ENCODE assay signal across 21 cellular contexts in the genomic region with DNA sequence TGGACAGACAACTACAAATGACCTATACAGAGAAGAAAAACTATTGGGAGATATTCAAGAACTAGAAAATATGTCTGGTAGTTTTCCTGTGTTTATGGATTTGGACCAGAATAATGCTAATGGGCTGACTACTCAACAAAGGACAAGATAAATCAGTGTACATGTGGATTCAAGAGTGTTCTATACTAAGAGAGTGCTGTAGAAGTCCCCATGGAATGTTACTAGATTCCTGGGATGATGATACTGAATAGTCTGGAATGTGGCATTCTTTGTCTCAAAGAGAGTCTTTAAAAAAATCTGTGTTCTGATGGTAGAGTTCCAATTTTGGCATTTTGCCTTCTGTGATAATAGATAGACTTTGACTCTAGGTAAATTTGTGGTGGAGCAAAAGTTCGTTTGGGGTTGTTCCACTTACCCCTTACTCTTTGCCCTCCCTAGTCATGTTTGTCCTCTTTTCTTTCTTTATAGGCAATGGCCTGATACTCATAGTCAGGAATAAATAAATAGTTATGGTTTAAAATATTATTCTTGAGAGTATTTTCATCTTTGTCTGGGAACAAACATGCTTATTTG.
A peak's percentile ranks its signal among the peaks of the same experiment; 100 is the strongest.
DNase-seq lines count a peak whose midpoint lies in the region; ATAC-seq and FAIRE-seq lines count a peak whose summit lies in the region.
"Had no signal": no experiment of that assay in that cellular context is flagged by ENCODE, and none has a peak within 500 bp of the region (broad histone marks: within the 10 kb centered on the region; RNA-seq: fewer than 3 reads in every experiment).

No MANE protein-coding gene starts in this region.

- ATAC-seq in GM18873 (IDR thresholded peaks at IDR 0.05; ENCODE audit: low FRiP score, unreplicated experiment) = no peak
- ATAC-seq: gastrocnemius medialis, GM12878, pancreas, Right ventricle myocardium inferior had no signal

- FAIRE-seq in urothelium cell line (lab: Jason Lieb, UNC) = no peak
- FAIRE-seq: GM12878, pancreas had no signal

- DNase-seq in GM04503 (ENCODE audit: low read depth) = peak; percentile 61
- DNase-seq in amniotic epithelial cell (ENCODE audit: low read depth) = peak; percentile 7
- peak; percentile 6 for DNase-seq in hepatic stellate cell (ENCODE audit: low spot score)
- DNase-seq in urothelium cell line (ENCODE audit: low spot score) = peak; percentile 11
- DNase-seq in epidermal melanocyte (ENCODE audit: insufficient read length, low spot score) = no peak
- DNase-seq in OCI-M1 (lab: John Stamatoyannopoulos, UW) = no peak
- DNase-seq: activated B cell treated with CpG ODN at 0.5 μM for 24 hours; activated CD4-positive, alpha-beta memory T cell treated with anti-CD3 and anti-CD28 coated beads for 36 hours; gastrocnemius medialis; H7; hypothalamus; NCI-H1048; NCI-H1930; NCI-H2227 treated with DMSO at 0.1 percent for 48 hours; NCI-H748 treated with DMSO at 0.1 percent for 48 hours; nephron progenitor cell; pancreas; T1000 had no signal

Comparison
In these comparisons a context has a peak if more than half of its experiments do, and no peak if none do; other contexts are left out.
1. DNase-seq: peak in GM04503 (single experiment), amniotic epithelial cell (single experiment), hepatic stellate cell (single experiment) and urothelium cell line (single experiment); none in epidermal melanocyte (single experiment) and OCI-M1 (single experiment).